21 cellular contexts compared by ENCODE assay signal in genomic region chr3:42134867-42135464, GRCh38. TPM values are rescaled to one million over a fixed set of nuclear protein-coding genes. Genes with fewer than 3 reads are reported as not detected.
A peak's percentile ranks its signal among the peaks of the same experiment; 100 is the strongest.
DNase-seq lines count a peak whose midpoint lies in the region; ATAC-seq and TF ChIP-seq lines count a peak whose summit lies in the region.
"Had no signal": no experiment of that assay in that cellular context is flagged by ENCODE, and none has a peak within 500 bp of the region (broad histone marks: within the 10 kb centered on the region; RNA-seq: fewer than 3 reads in every experiment).

No MANE protein-coding gene starts in this region.

- intact Hi-C loops in right cardiac atrium (cut with DNase I) (no loop called here), left cardiac atrium (cut with DNase I) (no loop called here)

- DNase-seq in right cardiac atrium (no peak), left cardiac atrium (no peak), epithelial cell of esophagus (ENCODE audit: low read depth) (peak; percentile 46), mucosa of gallbladder (ENCODE audit: low spot score) (peak; percentile 84), NOMO-1 treated with DMSO at 0.1 percent for 48 hours (lab: John Stamatoyannopoulos, UW; ENCODE audit: unreplicated experiment) (no peak)
- DNase-seq: ACHN; activated CD4-positive, alpha-beta T cell treated with anti-CD3 and anti-CD28 coated beads, Interleukin-2, amount 50 U/mL, for 1 hour; cerebellar nuclear complex; DMS53; effector memory CD8-positive, alpha-beta T cell; KG1; NCI-H2029; NCI-H524; stimulated activated CD4-positive, alpha-beta T cell treated with anti-CD3 and anti-CD28 coated beads, Interleukin-2, amount 100 ng/mL, for 48 hours; T-helper 1 cell; uterus had no signal

- H3K4me3 ChIP-seq in right cardiac atrium (ENCODE audit: low read length) = no peak overlapping the region
- H3K4me3 ChIP-seq in epithelial cell of esophagus (ENCODE audit: low read length) = no peak overlapping the region
- H3K4me3 ChIP-seq: uterus had no signal

- no peaks in the 10 kb centered on the region for H3K27me3 ChIP-seq in right cardiac atrium (ENCODE audit: control insufficient read depth, insufficient read depth)
- H3K27me3 ChIP-seq: uterus had no signal

- ATAC-seq in right cardiac atrium (peak; percentile 27 to 50), left cardiac atrium (no peak), GM19023 (IDR thresholded peaks at IDR 0.05; ENCODE audit: unreplicated experiment) (no peak), HG03025 (IDR thresholded peaks at IDR 0.05; ENCODE audit: low FRiP score, unreplicated experiment) (no peak), HG02798 (IDR thresholded peaks at IDR 0.05; ENCODE audit: poor library complexity, unreplicated experiment) (no peak)
- ATAC-seq: effector memory CD8-positive, alpha-beta T cell; natural killer cell treated with Interleukin-12 subunit alpha and Interleukin-12 subunit beta and Interleukin-15 and Interleukin-18, amount 100 ng/mL, for 72 hours had no signal

- H3K4me1 ChIP-seq in right cardiac atrium (ENCODE audit: control insufficient read depth, insufficient read depth, low read length) = no peaks in the 10 kb centered on the region
- H3K4me1 ChIP-seq: uterus had no signal

- H3K9me3 ChIP-seq in right cardiac atrium (ENCODE audit: control insufficient read depth, low read length) = no peaks in the 10 kb centered on the region
- H3K9me3 ChIP-seq: uterus had no signal

- no peak overlapping the region for H3K27ac ChIP-seq in right cardiac atrium (ENCODE audit: low read length)
- H3K27ac ChIP-seq: C4-2B, uterus had no signal

- TF ChIP-seq CTCF in epithelial cell of esophagus (IDR thresholded peaks at IDR 0.05; ENCODE audit: insufficient read depth, low read depth, low read length, missing control alignments) = no peak

- 90% methylated on average over 3 of the region's 3 CpGs for WGBS in right cardiac atrium

RNA-seq across cellular contexts. Expression of gene TRAK1, which starts 43.8 kb away (rescaled TPM):
- total RNA-seq in right cardiac atrium = 100 to 1,000 TPM; 201 to 249 (median 232) TPM
- polyA plus RNA-seq in right cardiac atrium = 91.7 TPM
- 100 to 1,000 TPM; 197 to 211 TPM for total RNA-seq in left cardiac atrium
- total RNA-seq in mucosa of gallbladder = 101 TPM

Comparison
In these comparisons a context has a peak if more than half of its experiments do, and no peak if none do; other contexts are left out.
1. ATAC-seq: peak in right cardiac atrium (2 of 2); none in left cardiac atrium (0 of 2), GM19023 (single experiment), HG03025 (single experiment) and HG02798 (single experiment).
2. DNase-seq: peak in epithelial cell of esophagus (single experiment) and mucosa of gallbladder (single experiment); none in right cardiac atrium (0 of 3), left cardiac atrium (single experiment) and NOMO-1 treated with DMSO at 0.1 percent for 48 hours (single experiment).